ENCODE assay signal across 8 cellular contexts in the genomic region with DNA sequence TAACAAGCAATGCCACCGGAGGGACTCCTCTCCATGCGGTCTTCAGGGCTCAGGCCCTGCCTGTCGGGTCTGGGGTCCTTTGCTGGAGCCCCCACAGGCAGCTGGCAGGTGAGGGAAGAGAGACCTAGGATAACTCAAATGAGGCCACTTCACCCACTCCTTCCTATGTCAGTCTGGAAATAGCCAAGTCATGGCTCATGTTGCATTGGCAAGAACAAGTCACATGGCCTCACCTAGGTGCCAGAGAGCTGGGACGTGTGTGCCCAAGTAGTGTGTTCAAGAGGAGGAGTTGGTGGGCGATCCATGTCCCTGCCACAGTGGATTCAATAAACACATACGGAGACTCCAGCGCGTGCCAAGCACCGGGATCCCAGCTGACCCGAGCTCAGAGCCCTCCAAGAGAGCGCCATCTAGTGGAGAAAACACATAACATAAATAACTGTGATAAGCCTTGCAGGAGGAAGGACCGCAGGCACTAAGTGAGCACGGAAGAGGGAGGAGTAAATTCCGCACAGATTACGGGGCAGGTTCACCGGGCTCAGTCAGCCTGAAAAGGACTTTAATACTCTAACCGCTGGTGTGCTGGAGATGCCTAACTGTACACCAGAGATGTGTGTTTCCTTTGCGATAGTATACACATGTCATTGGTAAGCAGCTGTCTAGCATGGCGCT.
DNase-seq lines count a peak whose midpoint lies in the region; ATAC-seq, FAIRE-seq and TF ChIP-seq lines count a peak whose summit lies in the region.

No MANE protein-coding gene starts in this region.

- H3K27ac Mint-ChIP-seq in Caco-2 (ENCODE audit: unreplicated experiment) = no peak overlapping the region

- FAIRE-seq in GM19239 (lab: Jason Lieb, UNC) = peak; percentile 81

- H3K9me3 ChIP-seq in liver (ENCODE audit: control insufficient read depth in 4 of 4, low read length in 3 of 4) (no peaks in the 10 kb centered on the region), Caco-2 (no peaks in the 10 kb centered on the region)

- DNase-seq in NCI-H1417 (lab: John Stamatoyannopoulos, UW) (peak in 2 of 3 experiments; percentile 10 to 60), NCI-H1417 treated with DMSO at 0.1 percent for 48 hours (lab: John Stamatoyannopoulos, UW) (no peak), GM19239 (ENCODE audit: insufficient read length, low spot score) (peak; percentile 37), NCI-H526 (lab: John Stamatoyannopoulos, UW) (peak; percentile 91 to 97), brain microvascular endothelial cell (peak; percentile 78), Caco-2 (no peak)

- TF ChIP-seq CTCF in brain microvascular endothelial cell (IDR thresholded peaks at IDR 0.05; ENCODE audit: low read depth, low read length, missing control alignments) (peak; percentile 73), liver (IDR thresholded peaks at IDR 0.05; ENCODE audit: low read depth, low read length, missing input control) (peak; percentile 59), Caco-2 (IDR thresholded peaks at IDR 0.05; ENCODE audit: insufficient read depth in 1 of 2, low read depth in 1 of 2, low read length in 1 of 2, severe bottlenecking in 1 of 2, unreplicated experiment in 1 of 2) (peak in 1 of 2 experiments; percentile 30)

- intact Hi-C loops in Caco-2 (cut with micrococcal nuclease; ENCODE audit: unreplicated experiment) = loop anchor here (10.0 kb wide), 1 partner anchor 259 kb away; no protein-coding TSS in a partner anchor

- CTCF ChIA-PET in Caco-2 (lab: Charles Lee) = interaction anchor here (1.3 kb wide), 1 partner anchor 21 kb away, joined by 6 read pairs; no protein-coding TSS in a partner anchor

- BruUV-seq in Caco-2 (replicated peaks; lab: Mats Ljungman, UMichigan) = no TSS peak

- H3K9ac ChIP-seq in liver (ENCODE audit: low read depth in 1 of 2, low read length in 2 of 2) = no peak overlapping the region

- H3K36me3 ChIP-seq in brain microvascular endothelial cell (replicated peaks) (no peaks in the 10 kb centered on the region), liver (ENCODE audit: control insufficient read depth in 4 of 4, insufficient read depth in 3 of 4, low read depth in 1 of 4, low read length in 3 of 4) (no peaks in the 10 kb centered on the region), Caco-2 (ENCODE audit: control insufficient read depth, insufficient read depth, low read length) (no peaks in the 10 kb centered on the region)

- peaks cover 0 to 7% (median 1%) of the 10 kb centered on the region in 4 donors for H3K4me1 ChIP-seq in liver (ENCODE audit: control insufficient read depth in 4 of 4, insufficient read depth in 4 of 4, low read length in 3 of 4)
- no peaks in the 10 kb centered on the region for H3K4me1 ChIP-seq in Caco-2

- POLR2A ChIA-PET in Caco-2 (lab: Charles Lee) = no interaction called here

- peaks cover 6% of the 10 kb centered on the region for H3K9me3 Mint-ChIP-seq in Caco-2 (ENCODE audit: unreplicated experiment)

- H3K4me3 ChIP-seq in brain microvascular endothelial cell (ENCODE audit: low read depth, low read length) = no peak overlapping the region
- no peak overlapping the region for H3K4me3 ChIP-seq in liver (ENCODE audit: low read depth in 1 of 3, low read length in 3 of 3)
- no peak overlapping the region for H3K4me3 ChIP-seq in Caco-2 (ENCODE audit: low read depth, low read length)

- no peaks in the 10 kb centered on the region for H3K27me3 Mint-ChIP-seq in Caco-2 (ENCODE audit: insufficient read depth, unreplicated experiment)

- H3K27ac ChIP-seq in brain microvascular endothelial cell (peak overlapping the region; percentile 55), liver (ENCODE audit: low read depth in 1 of 2, low read length in 2 of 2) (no peak overlapping the region)

- in situ Hi-C loops in brain microvascular endothelial cell (cut with HindIII; ENCODE audit: low pct_ligation_motif_present, low sequenced_read_pairs) = no loop called here

- no peaks in the 10 kb centered on the region for H3K27me3 ChIP-seq in brain microvascular endothelial cell (replicated peaks)
- H3K27me3 ChIP-seq in liver (ENCODE audit: control insufficient read depth in 4 of 4, insufficient read depth in 4 of 4, low read length in 3 of 4) = no peaks in the 10 kb centered on the region
- no peaks in the 10 kb centered on the region for H3K27me3 ChIP-seq in Caco-2 (replicated peaks; ENCODE audit: control insufficient read depth, insufficient read depth, low read length)

- no peaks in the 10 kb centered on the region for H3K4me1 Mint-ChIP-seq in Caco-2 (ENCODE audit: low read depth, unreplicated experiment)

- 29% methylated on average over 19 of the region's 19 CpGs for WGBS in liver

- peak; percentile 83 to 87 for TF ChIP-seq RAD21 in liver (IDR thresholded peaks at IDR 0.05)

- no peak overlapping the region for H3K4me3 Mint-ChIP-seq in Caco-2 (ENCODE audit: unreplicated experiment)

- H3K36me3 Mint-ChIP-seq in Caco-2 (ENCODE audit: insufficient read depth, unreplicated experiment) = peaks cover 6% of the 10 kb centered on the region

- ATAC-seq in HG03139 (IDR thresholded peaks at IDR 0.05; ENCODE audit: unreplicated experiment) = peak; percentile 79

TF ChIP-seq in liver, 16 proteins besides CTCF, POLR2A, EP300 and RAD21:
- TF ChIP-seq HNF4A (conservative IDR thresholded peaks at IDR 0.05) (peak in 1 of 2 donors; percentile 5), FOXA1 (IDR thresholded peaks at IDR 0.05) (no peak)

Comparison
In these comparisons a context has a peak if more than half of its experiments do, and no peak if none do; other contexts are left out.
1. DNase-seq: peak in NCI-H1417 (2 of 3), GM19239 (single experiment), NCI-H526 (2 of 2) and brain microvascular endothelial cell (single experiment); none in NCI-H1417 treated with DMSO at 0.1 percent for 48 hours (single experiment) and Caco-2 (0 of 2).